Comparison of ENCODE assay signal across 11 cellular contexts in the genomic region with DNA sequence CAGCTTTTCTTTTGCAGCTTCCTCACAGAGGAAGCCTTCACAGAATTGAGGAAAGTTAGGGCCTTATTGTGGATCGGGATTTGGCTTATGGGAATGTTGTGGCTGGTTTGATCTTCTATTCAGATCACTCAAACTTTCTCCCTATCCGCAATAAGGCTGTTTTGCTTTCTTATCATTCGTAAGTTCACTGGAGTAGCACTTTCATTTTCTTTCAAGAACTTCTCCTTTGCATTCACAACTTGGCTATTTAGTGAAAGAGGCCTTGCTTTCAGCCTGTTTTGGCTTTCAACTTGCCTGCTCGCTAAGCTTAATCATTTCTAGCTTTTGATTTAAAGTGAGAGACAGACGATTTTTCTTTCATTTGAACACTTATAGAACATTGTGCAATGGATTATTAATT.
DNase-seq lines count a peak whose midpoint lies in the region; ATAC-seq, FAIRE-seq and TF ChIP-seq lines count a peak whose summit lies in the region.
"Had no signal": no experiment of that assay in that cellular context is flagged by ENCODE, and none has a peak within 500 bp of the region (broad histone marks: within the 10 kb centered on the region; RNA-seq: fewer than 3 reads in every experiment).

No MANE protein-coding gene starts in this region.

- no peaks in the 10 kb centered on the region for H3K9me3 Mint-ChIP-seq in activated T-cell treated with anti-CD3 and anti-CD28 coated beads, Interleukin-2, amount 50 U/mL, for 72 hours
- no peaks in the 10 kb centered on the region for H3K9me3 Mint-ChIP-seq in activated CD4-positive, alpha-beta memory T cell treated with anti-CD3 and anti-CD28 coated beads for 36 hours
- H3K9me3 Mint-ChIP-seq in stimulated activated memory B cell treated with anti-CD40 and anti-IgM and Interleukin-4, amounts not matched to agents 10 μg/mL and 1 μg/mL and 100 μg/mL, for 72 hours: no peaks in the 10 kb centered on the region

- H3K4me1 Mint-ChIP-seq in activated T-cell treated with anti-CD3 and anti-CD28 coated beads, Interleukin-2, amount 50 U/mL, for 72 hours (ENCODE audit: low read depth): peaks cover 11% of the 10 kb centered on the region
- peaks cover 18% of the 10 kb centered on the region for H3K4me1 Mint-ChIP-seq in activated CD4-positive, alpha-beta memory T cell treated with anti-CD3 and anti-CD28 coated beads for 36 hours (ENCODE audit: low read depth)
- H3K4me1 Mint-ChIP-seq in stimulated activated memory B cell treated with anti-CD40 and anti-IgM and Interleukin-4, amounts not matched to agents 10 μg/mL and 1 μg/mL and 100 μg/mL, for 72 hours: peaks cover 13% of the 10 kb centered on the region

- no peaks in the 10 kb centered on the region for H3K4me1 ChIP-seq in body of pancreas

- intact Hi-C loops in activated CD4-positive, alpha-beta memory T cell treated with anti-CD3 and anti-CD28 coated beads for 36 hours (cut with micrococcal nuclease): no loop called here
- intact Hi-C loops in body of pancreas (cut with DNase I): no loop called here

- no peaks in the 10 kb centered on the region for H3K27me3 ChIP-seq in body of pancreas

- no peaks in the 10 kb centered on the region for H3K36me3 ChIP-seq in body of pancreas (replicated peaks in 1 of 2; ENCODE audit: insufficient read depth in 1 of 2, low read depth in 2 of 2)

- H3K27ac Mint-ChIP-seq in activated T-cell treated with anti-CD3 and anti-CD28 coated beads, Interleukin-2, amount 50 U/mL, for 72 hours: peak overlapping the region; percentile 77
- peak overlapping the region; percentile 39 for H3K27ac Mint-ChIP-seq in activated CD4-positive, alpha-beta memory T cell treated with anti-CD3 and anti-CD28 coated beads for 36 hours
- peak overlapping the region; percentile 78 for H3K27ac Mint-ChIP-seq in stimulated activated memory B cell treated with anti-CD40 and anti-IgM and Interleukin-4, amounts not matched to agents 10 μg/mL and 1 μg/mL and 100 μg/mL, for 72 hours

- 43 to 57% methylated on average over 5 of the region's 5 CpGs for WGBS in body of pancreas, 2 donors

- TF ChIP-seq CTCF in body of pancreas (IDR thresholded peaks at IDR 0.05) (no peak), D721Med (IDR thresholded peaks at IDR 0.05; ENCODE audit: insufficient read depth, missing control alignments) (no peak)

- no peak overlapping the region for H3K4me3 ChIP-seq in body of pancreas

- CTCF ChIA-PET in activated CD4-positive, alpha-beta memory T cell treated with anti-CD3 and anti-CD28 coated beads for 36 hours (lab: Charles Lee): interaction anchor here (0.6 kb wide), 1 partner anchor 60 kb away, joined by 3 read pairs; no protein-coding TSS in a partner anchor

- POLR2A ChIA-PET in activated CD4-positive, alpha-beta memory T cell treated with anti-CD3 and anti-CD28 coated beads for 36 hours (lab: Charles Lee): no interaction called here

- peak overlapping the region; percentile 73 to 87 for H3K4me3 Mint-ChIP-seq in activated T-cell treated with anti-CD3 and anti-CD28 coated beads, Interleukin-2, amount 50 U/mL, for 72 hours
- H3K4me3 Mint-ChIP-seq in activated CD4-positive, alpha-beta memory T cell treated with anti-CD3 and anti-CD28 coated beads for 36 hours: peak overlapping the region; percentile 60
- peak overlapping the region; percentile 62 for H3K4me3 Mint-ChIP-seq in stimulated activated memory B cell treated with anti-CD40 and anti-IgM and Interleukin-4, amounts not matched to agents 10 μg/mL and 1 μg/mL and 100 μg/mL, for 72 hours

- H3K9me3 ChIP-seq in body of pancreas: no peaks in the 10 kb centered on the region

- no peak for FAIRE-seq in D721Med (lab: Jason Lieb, UNC)
- FAIRE-seq: bronchial epithelial cell had no signal

- DNase-seq in activated T-cell treated with anti-CD3 and anti-CD28 coated beads, Interleukin-2, amount 50 U/mL, for 72 hours: no peak
- DNase-seq in activated T-cell treated with anti-CD3 and anti-CD28 coated beads, Interleukin-2, amount 50 U/mL, for 1 hour: no peak
- no peak for DNase-seq in activated CD4-positive, alpha-beta memory T cell treated with anti-CD3 and anti-CD28 coated beads for 36 hours
- no peak for DNase-seq in body of pancreas
- no peak for DNase-seq in NCI-H1092 (lab: John Stamatoyannopoulos, UW)
- no peak for DNase-seq in D721Med (ENCODE audit: insufficient read length, low spot score)
- DNase-seq: SHP77 had no signal

- no peaks in the 10 kb centered on the region for H3K27me3 Mint-ChIP-seq in activated T-cell treated with anti-CD3 and anti-CD28 coated beads, Interleukin-2, amount 50 U/mL, for 72 hours (ENCODE audit: low read depth)
- no peaks in the 10 kb centered on the region for H3K27me3 Mint-ChIP-seq in activated CD4-positive, alpha-beta memory T cell treated with anti-CD3 and anti-CD28 coated beads for 36 hours
- no peaks in the 10 kb centered on the region for H3K27me3 Mint-ChIP-seq in stimulated activated memory B cell treated with anti-CD40 and anti-IgM and Interleukin-4, amounts not matched to agents 10 μg/mL and 1 μg/mL and 100 μg/mL, for 72 hours

- no peak overlapping the region for H3K27ac ChIP-seq in body of pancreas
- H3K27ac ChIP-seq: HL-60 had no signal

- H3K36me3 Mint-ChIP-seq in activated T-cell treated with anti-CD3 and anti-CD28 coated beads, Interleukin-2, amount 50 U/mL, for 72 hours (ENCODE audit: insufficient read depth in 2 of 2): no peaks in the 10 kb centered on the region
- no peaks in the 10 kb centered on the region for H3K36me3 Mint-ChIP-seq in activated CD4-positive, alpha-beta memory T cell treated with anti-CD3 and anti-CD28 coated beads for 36 hours
- no peaks in the 10 kb centered on the region for H3K36me3 Mint-ChIP-seq in stimulated activated memory B cell treated with anti-CD40 and anti-IgM and Interleukin-4, amounts not matched to agents 10 μg/mL and 1 μg/mL and 100 μg/mL, for 72 hours

- TF ChIP-seq POLR2A in body of pancreas (IDR thresholded peaks at IDR 0.05): no peak

- peak in 1 of 2 donors; percentile 44 for ATAC-seq in activated T-cell treated with anti-CD3 and anti-CD28 coated beads, Interleukin-2, amount 50 U/mL, for 72 hours (replicated peaks in 1 of 2)
- peak; percentile 66 for ATAC-seq in HG02943 (IDR thresholded peaks at IDR 0.05; ENCODE audit: low read depth, unreplicated experiment)
- peak; percentile 51 for ATAC-seq in stimulated activated memory B cell treated with anti-CD40 and anti-IgM and Interleukin-4, amounts not matched to agents 10 μg/mL and 1 μg/mL and 100 μg/mL, for 72 hours
- ATAC-seq in body of pancreas: no peak
